8 cellular contexts compared by ENCODE assay signal in the genomic region with DNA sequence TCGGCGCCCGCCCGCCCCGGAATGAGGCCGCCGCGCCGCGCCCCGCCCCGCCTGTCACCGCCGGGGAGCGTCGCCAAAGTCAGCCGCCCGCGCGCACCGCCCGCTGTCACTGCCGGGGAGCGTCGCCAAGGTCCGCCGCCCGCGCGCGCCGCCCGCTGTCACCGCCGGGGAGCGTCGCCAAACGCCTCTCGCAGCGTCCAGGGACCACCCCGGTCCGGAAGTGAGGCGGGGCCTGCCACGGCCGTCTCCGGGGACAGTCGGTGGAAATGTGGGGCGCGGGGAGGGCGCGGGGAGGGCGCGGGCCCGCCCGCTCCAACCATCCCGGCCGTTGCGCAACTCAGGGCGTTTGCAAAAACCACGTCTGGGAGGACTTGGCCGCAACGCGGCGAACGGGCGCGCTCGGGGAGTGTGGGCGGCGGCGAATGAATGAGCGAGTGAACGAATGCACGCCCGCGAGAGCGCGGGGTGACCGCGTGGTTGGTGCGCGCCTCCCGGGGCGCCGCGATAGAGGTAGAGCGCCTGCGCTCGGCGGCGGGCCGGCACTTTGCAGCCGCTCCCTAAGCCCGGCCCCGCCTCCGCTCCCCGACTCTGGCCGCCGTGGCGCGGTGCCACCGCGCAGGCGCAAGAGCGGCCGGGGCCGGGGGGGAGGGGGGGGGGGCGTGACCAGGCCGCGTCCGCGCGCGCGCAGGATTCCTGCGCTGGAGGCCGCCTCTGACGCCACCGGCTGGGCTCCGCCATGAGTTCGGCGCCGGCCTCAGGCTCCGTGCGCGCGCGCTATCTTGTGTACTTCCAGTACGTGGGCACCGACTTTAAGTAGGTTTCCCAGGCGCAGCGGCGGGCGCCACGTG. TPM values are rescaled to one million over a fixed set of nuclear protein-coding genes. Genes with fewer than 3 reads are reported as not detected.
DNase-seq lines count a peak whose midpoint lies in the region; ATAC-seq and TF ChIP-seq lines count a peak whose summit lies in the region.

A gene with protein sequence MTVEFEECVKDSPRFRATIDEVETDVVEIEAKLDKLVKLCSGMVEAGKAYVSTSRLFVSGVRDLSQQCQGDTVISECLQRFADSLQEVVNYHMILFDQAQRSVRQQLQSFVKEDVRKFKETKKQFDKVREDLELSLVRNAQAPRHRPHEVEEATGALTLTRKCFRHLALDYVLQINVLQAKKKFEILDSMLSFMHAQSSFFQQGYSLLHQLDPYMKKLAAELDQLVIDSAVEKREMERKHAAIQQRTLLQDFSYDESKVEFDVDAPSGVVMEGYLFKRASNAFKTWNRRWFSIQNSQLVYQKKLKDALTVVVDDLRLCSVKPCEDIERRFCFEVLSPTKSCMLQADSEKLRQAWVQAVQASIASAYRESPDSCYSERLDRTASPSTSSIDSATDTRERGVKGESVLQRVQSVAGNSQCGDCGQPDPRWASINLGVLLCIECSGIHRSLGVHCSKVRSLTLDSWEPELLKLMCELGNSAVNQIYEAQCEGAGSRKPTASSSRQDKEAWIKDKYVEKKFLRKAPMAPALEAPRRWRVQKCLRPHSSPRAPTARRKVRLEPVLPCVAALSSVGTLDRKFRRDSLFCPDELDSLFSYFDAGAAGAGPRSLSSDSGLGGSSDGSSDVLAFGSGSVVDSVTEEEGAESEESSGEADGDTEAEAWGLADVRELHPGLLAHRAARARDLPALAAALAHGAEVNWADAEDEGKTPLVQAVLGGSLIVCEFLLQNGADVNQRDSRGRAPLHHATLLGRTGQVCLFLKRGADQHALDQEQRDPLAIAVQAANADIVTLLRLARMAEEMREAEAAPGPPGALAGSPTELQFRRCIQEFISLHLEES (minus strand): TSS at position 23 of the 848 bp plus-strand sequence. CDS start 115 bp downstream, outside the sequence.
A gene with protein sequence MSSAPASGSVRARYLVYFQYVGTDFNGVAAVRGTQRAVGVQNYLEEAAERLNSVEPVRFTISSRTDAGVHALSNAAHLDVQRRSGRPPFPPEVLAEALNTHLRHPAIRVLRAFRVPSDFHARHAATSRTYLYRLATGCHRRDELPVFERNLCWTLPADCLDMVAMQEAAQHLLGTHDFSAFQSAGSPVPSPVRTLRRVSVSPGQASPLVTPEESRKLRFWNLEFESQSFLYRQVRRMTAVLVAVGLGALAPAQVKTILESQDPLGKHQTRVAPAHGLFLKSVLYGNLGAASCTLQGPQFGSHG (plus strand): TSS at position 690 of the 848 bp plus-strand sequence. CDS start 47 bp downstream, at position 737.

- peak within 1 kb of the TSS; percentile 94; the same call in 1 of the 2 replicates for H3K27ac ChIP-seq in HUES6 (ENCODE audit: low read depth, low read length)
- peak within 1 kb of the TSS; percentile 88 for H3K27ac ChIP-seq in OCI-LY7 (ENCODE audit: low read depth, low read length, poor library complexity, severe bottlenecking)

- H3K4me3 ChIP-seq in HUES6 (ENCODE audit: low read depth, low read length): peak within 1 kb of the TSS; percentile 89
- H3K4me3 ChIP-seq in OCI-LY7 (ENCODE audit: low read depth, low read length, poor library complexity, severe bottlenecking): peak within 1 kb of the TSS; percentile 90
- H3K4me3 ChIP-seq in epithelial cell of esophagus (ENCODE audit: low read length): peak within 1 kb of the TSS; percentile 78

- H3K9me2 ChIP-seq in OCI-LY7 (ENCODE audit: insufficient read depth, low read length): no peaks in the 10 kb centered on the region

- H3K4me2 ChIP-seq in OCI-LY7 (ENCODE audit: low read length): peak within 1 kb of the TSS; percentile 99

- no TSS peak for BruUV-seq in OCI-LY7 (replicated peaks; lab: Mats Ljungman, UMichigan)

- peak within 1 kb of the TSS; percentile 85 for H3K9ac ChIP-seq in HUES6 (ENCODE audit: low read length)

- peak; percentile 57 for ATAC-seq in GM21390 (IDR thresholded peaks at IDR 0.05; ENCODE audit: unreplicated experiment)

- peak; percentile 91 for DNase-seq in COR-L47 (lab: John Stamatoyannopoulos, UW)
- DNase-seq in OCI-LY7 (ENCODE audit: low spot score): peak; percentile 95
- peak; percentile 77 for DNase-seq in activated T-cell treated with anti-CD3 and anti-CD28 coated beads for 1 hour (ENCODE audit: low read depth)
- peak; percentile 95 for DNase-seq in epithelial cell of esophagus (ENCODE audit: low read depth)
- peak; percentile 87 for DNase-seq in mucosa of gallbladder (ENCODE audit: low spot score)
- DNase-seq in stimulated activated CD8-positive, alpha-beta memory T cell treated with anti-CD3 and anti-CD28 coated beads, Interleukin-4, amount 100 ng/mL, for 24 hours (ENCODE audit: low read depth): peak; percentile 81

- peaks cover 5% of the 10 kb centered on the region; the same call in 1 of the 2 replicates for H4K20me1 ChIP-seq in OCI-LY7 (ENCODE audit: insufficient read depth, low read length)

- peaks cover 45% of the 10 kb centered on the region for H3K4me1 ChIP-seq in HUES6 (ENCODE audit: control insufficient read depth, insufficient read depth, low read length)
- H3K4me1 ChIP-seq in OCI-LY7 (ENCODE audit: insufficient read depth, low read length, poor library complexity, severe bottlenecking): peaks cover 35% of the 10 kb centered on the region

- peak within 1 kb of the TSS; percentile 74; the same call in 1 of the 2 replicates for H2AFZ ChIP-seq in OCI-LY7 (ENCODE audit: low read length)

- H3K9me3 ChIP-seq in HUES6 (ENCODE audit: control insufficient read depth, insufficient read depth, low read depth, low read length) (no peaks in the 10 kb centered on the region), OCI-LY7 (ENCODE audit: low read length) (no peaks in the 10 kb centered on the region)

- intact Hi-C loops in OCI-LY7 (cut with micrococcal nuclease; ENCODE audit: unreplicated experiment): loop anchor here (1.0 to 5.0 kb wide), 6 partner anchors 17 to 276 kb away; partner anchors contain the start of genes ATAD3B, B3GALT6, C1orf159 and CPTP

- H3K36me3 ChIP-seq in HUES6 (ENCODE audit: control insufficient read depth, insufficient read depth, low read length) (peaks cover 33% of the 10 kb centered on the region), OCI-LY7 (ENCODE audit: insufficient read depth, low read length) (peaks cover 36% of the 10 kb centered on the region)

- no peaks in the 10 kb centered on the region; the same call in 1 of the 2 replicates for H3K27me3 ChIP-seq in HUES6 (ENCODE audit: control insufficient read depth, insufficient read depth, low read length)

- no peaks in the 10 kb centered on the region; the same call in 1 of the 2 replicates for H3K79me2 ChIP-seq in OCI-LY7 (ENCODE audit: insufficient read depth, low read depth, low read length)

- CTCF ChIA-PET in OCI-LY7 (lab: Charles Lee; ENCODE audit: unreplicated experiment): no interaction called here

- POLR2A ChIA-PET in OCI-LY7 (lab: Charles Lee): no interaction called here

- no peak for TF ChIP-seq CTCF in OCI-LY7 (conservative IDR thresholded peaks at IDR 0.05; ENCODE audit: low read length)
- no peak for TF ChIP-seq CTCF in epithelial cell of esophagus (IDR thresholded peaks at IDR 0.05; ENCODE audit: insufficient read depth, low read depth, low read length, missing control alignments)

RNA-seq across cellular contexts. Expression of the first gene that starts in this region (rescaled TPM):
- 26.3 and 26.8 TPM in 2 replicates for total RNA-seq in OCI-LY7 (2014; rRNA removed; shearing (Covaris generic))
- total RNA-seq in OCI-LY7 (2022) (47.6 and 47.7 TPM in 2 replicates), mucosa of gallbladder (86.6 TPM)

RNA-seq across cellular contexts. Expression of the second gene that starts in this region (rescaled TPM):
- total RNA-seq in OCI-LY7 (2014; rRNA removed; shearing (Covaris generic)): 41.8 and 57.1 TPM in 2 replicates
- total RNA-seq in OCI-LY7 (2022) (31.3 and 32.2 TPM in 2 replicates), mucosa of gallbladder (19.0 TPM)

Comparison
In these comparisons a context has a peak if more than half of its experiments do, and no peak if none do; other contexts are left out.
1. Peak in every context shown above with its lines: DNase-seq, ATAC-seq, H3K4me3 ChIP-seq and H3K27ac ChIP-seq.